17 cellular contexts compared by ENCODE assay signal in genomic region chr11:15031945-15032344, GRCh38. TPM values are rescaled to one million over a fixed set of nuclear protein-coding genes. Genes with fewer than 3 reads are reported as not detected.
"Had no signal": no experiment of that assay in that cellular context is flagged by ENCODE, and none has a peak within 500 bp of the region (broad histone marks: within the 10 kb centered on the region; RNA-seq: fewer than 3 reads in every experiment).

No MANE protein-coding gene starts in this region.

RNA-seq across cellular contexts. Expression of gene CALCB, which starts 41.4 kb away (rescaled TPM):
- total RNA-seq: left cardiac atrium, left ventricle myocardium inferior, left ventricle myocardium superior, lower leg skin, lower lobe of right lung, lung microvascular endothelial cell, mesothelial cell of epicardium, mucosa of gallbladder, myocyte had no signal
- polyA plus RNA-seq: keratinocyte, mammary epithelial cell had no signal

RNA-seq across cellular contexts. Expression of gene CALCA, which starts 59.8 kb away (rescaled TPM):
- total RNA-seq: kidney; left cardiac atrium; left colon; left ventricle myocardium inferior; left ventricle myocardium superior; lower leg skin; lower lobe of right lung; lung microvascular endothelial cell; mammary epithelial cell; mesenteric fat pad; mesothelial cell of epicardium; mononuclear cell; mucosa of gallbladder; myocyte; naive thymus-derived CD4-positive, alpha-beta T cell had no signal
- polyA plus RNA-seq: immature natural killer cell; keratinocyte; mammary epithelial cell; naive thymus-derived CD4-positive, alpha-beta T cell had no signal
